In genomic region chr2:24495451-24495850, GRCh38 we compare ENCODE assay signal across 1 cellular context.
TF ChIP-seq lines count a peak whose summit lies in the region.

No MANE protein-coding gene starts in this region.

TF ChIP-seq in K562, 482 proteins besides CTCF, POLR2A, EP300 and RAD21:
- TF ChIP-seq PKNOX1 (IDR thresholded peaks at IDR 0.05) (no peak), RAD51 (IDR thresholded peaks at IDR 0.05; ENCODE audit: borderline replicate concordance, low read depth) (no peak), NFE2 (IDR thresholded peaks at IDR 0.05; ENCODE audit: low read depth) (no peak), LCOR (CRISPR knock-in tag; IDR thresholded peaks at IDR 0.05) (no peak), NKRF (IDR thresholded peaks at IDR 0.05; ENCODE audit: borderline replicate concordance) (no peak), GATA2 (CRISPR knock-in tag; IDR thresholded peaks at IDR 0.05) (no peak), CHD2 (IDR thresholded peaks at IDR 0.05; ENCODE audit: low read depth, low read length) (no peak), YY1 (IDR thresholded peaks at IDR 0.05; ENCODE audit: borderline replicate concordance in 1 of 3, control insufficient read depth in 1 of 3, extremely low read depth in 1 of 3, insufficient read depth in 3 of 3, insufficient read length in 1 of 3, insufficient replicate concordance in 2 of 3, low read depth in 1 of 3, low read length in 2 of 3) (no peak), GTF2F1 (IDR thresholded peaks at IDR 0.05; ENCODE audit: low read depth, low read length) (no peak), DNMT1 (IDR thresholded peaks at IDR 0.05) (no peak)
